1 cellular context compared by ENCODE assay signal in genomic region chr2:240390091-240391073, GRCh38.
TF ChIP-seq lines count a peak whose summit lies in the region.

No MANE protein-coding gene starts in this region.

TF ChIP-seq in GM23338, 12 proteins besides CTCF, POLR2A, EP300 and RAD21 (continued from another document):
- TF ChIP-seq ETS1 (IDR thresholded peaks at IDR 0.05) (no peak), ZNF114 (CRISPR knock-in tag; IDR thresholded peaks at IDR 0.05) (no peak), CREB1 (CRISPR knock-in tag; IDR thresholded peaks at IDR 0.05; ENCODE audit: low read depth) (no peak), REST (IDR thresholded peaks at IDR 0.05; ENCODE audit: unreplicated experiment) (no peak), NANOG (IDR thresholded peaks at IDR 0.05; ENCODE audit: borderline replicate concordance) (no peak), EZH2 (IDR thresholded peaks at IDR 0.05; ENCODE audit: low read depth, unreplicated experiment) (no peak)
